Comparison of ENCODE assay signal across 1 cellular context in the genomic region with DNA sequence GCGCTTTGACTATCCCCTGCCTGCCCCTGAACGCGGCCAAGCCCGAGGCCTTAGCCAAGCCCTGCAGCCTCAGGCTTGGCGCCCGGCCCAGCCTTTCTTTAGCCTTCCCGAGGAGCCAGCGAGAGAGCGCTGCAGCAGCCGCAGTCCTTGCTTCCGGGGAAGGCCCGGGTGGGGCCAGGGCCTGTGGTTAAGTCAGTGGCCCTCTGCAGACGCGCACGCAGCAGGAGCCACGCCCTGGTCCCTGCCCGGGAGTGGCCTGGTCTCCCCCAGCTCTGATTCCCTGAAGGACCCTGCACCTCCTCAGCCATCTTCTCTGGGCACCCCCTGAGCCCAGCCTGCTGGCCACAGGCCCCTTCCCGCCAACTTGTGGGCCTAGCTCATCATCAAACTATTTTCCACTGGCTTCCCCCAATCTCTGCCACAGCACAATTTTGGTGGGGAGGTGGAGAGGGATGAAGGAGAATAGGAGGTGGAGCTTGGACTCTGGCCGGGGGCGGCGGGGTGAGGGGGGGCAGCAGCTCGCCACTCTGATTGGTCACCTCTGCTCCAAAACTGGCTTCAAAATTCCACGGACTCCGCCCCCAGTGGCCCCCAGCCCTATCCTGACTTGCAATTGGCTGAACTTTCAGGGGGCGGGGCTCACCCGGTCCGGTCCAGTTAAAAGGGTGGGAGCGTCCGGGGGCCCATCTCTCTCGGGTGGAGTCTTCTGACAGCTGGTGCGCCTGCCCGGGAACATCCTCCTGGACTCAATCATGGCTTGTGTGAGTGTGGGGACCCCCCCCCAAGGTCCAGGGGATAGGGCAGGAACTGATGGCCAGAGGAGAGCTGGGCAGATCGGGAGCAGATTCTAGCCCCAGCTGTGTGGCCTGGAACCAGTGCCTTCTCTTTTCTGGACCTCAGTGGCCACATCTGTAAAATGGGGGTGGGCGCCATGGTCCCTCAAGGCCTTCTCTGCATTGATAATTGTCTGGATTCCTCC.
TF ChIP-seq lines count a peak whose summit lies in the region.

A gene (plus strand): TSS at position 686 of the 979 bp plus-strand sequence. CDS start 67 bp downstream, at position 753.

TF ChIP-seq in K562, 482 proteins besides CTCF, POLR2A, EP300 and RAD21 (continued from another document and continues in another):
- TF ChIP-seq FOXK1 (CRISPR knock-in tag; IDR thresholded peaks at IDR 0.05; ENCODE audit: borderline replicate concordance) (no peak), HIVEP1 (CRISPR knock-in tag; IDR thresholded peaks at IDR 0.05) (no peak), COPS2 (conservative IDR thresholded peaks at IDR 0.05) (no peak), ZNF584 (CRISPR knock-in tag; IDR thresholded peaks at IDR 0.05; ENCODE audit: low read depth) (no peak), ZFP36 (IDR thresholded peaks at IDR 0.05; ENCODE audit: low read depth, low read length, partially characterized antibody) (peak; percentile 4), CBX5 (IDR thresholded peaks at IDR 0.05; ENCODE audit: borderline replicate concordance, low read depth) (no peak), KDM2B (CRISPR knock-in tag; IDR thresholded peaks at IDR 0.05) (no peak), ZNF174 (CRISPR knock-in tag; IDR thresholded peaks at IDR 0.05) (no peak), SP2 (IDR thresholded peaks at IDR 0.05; ENCODE audit: extremely low read depth, low read depth, low read length, poor library complexity, severe bottlenecking) (no peak), ARID1B (IDR thresholded peaks at IDR 0.05) (peak; percentile 40; the same call in 1 of the 2 replicates), SRSF3 (IDR thresholded peaks at IDR 0.05; ENCODE audit: insufficient read depth, low read length) (no peak), FOXP1 (CRISPR knock-in tag; IDR thresholded peaks at IDR 0.05) (no peak), PHF8 (IDR thresholded peaks at IDR 0.05; ENCODE audit: borderline replicate concordance, low read length) (peak; percentile 37; the same call in 1 of the 2 replicates), XRCC3 (IDR thresholded peaks at IDR 0.05) (no peak), NFYB (IDR thresholded peaks at IDR 0.05; ENCODE audit: extremely low read depth, insufficient read length) (peak; percentile 88), ZZZ3 (IDR thresholded peaks at IDR 0.05) (no peak), HMG20A (CRISPR knock-in tag; conservative IDR thresholded peaks at IDR 0.05) (no peak), CTBP1 (IDR thresholded peaks at IDR 0.05; ENCODE audit: borderline replicate concordance) (peak; percentile 88), TAF7 (tag; IDR thresholded peaks at IDR 0.05) (no peak), PTRF (tag; IDR thresholded peaks at IDR 0.05) (no peak), TGIF2 (CRISPR knock-in tag; IDR thresholded peaks at IDR 0.05) (no peak), ESRRB (CRISPR knock-in tag; IDR thresholded peaks at IDR 0.05; ENCODE audit: borderline replicate concordance) (no peak), NR3C1 (CRISPR knock-in tag; IDR thresholded peaks at IDR 0.05) (no peak), PURB (CRISPR knock-in tag; IDR thresholded peaks at IDR 0.05; ENCODE audit: low read depth) (no peak), PHB (CRISPR knock-in tag; IDR thresholded peaks at IDR 0.05) (no peak), NELFE (IDR thresholded peaks at IDR 0.05; ENCODE audit: insufficient read depth, insufficient read length) (no peak), MBD2 (IDR thresholded peaks at IDR 0.05; ENCODE audit: borderline replicate concordance, low read depth) (peak; percentile 24)
- TF ChIP-seq, protein P1, sequence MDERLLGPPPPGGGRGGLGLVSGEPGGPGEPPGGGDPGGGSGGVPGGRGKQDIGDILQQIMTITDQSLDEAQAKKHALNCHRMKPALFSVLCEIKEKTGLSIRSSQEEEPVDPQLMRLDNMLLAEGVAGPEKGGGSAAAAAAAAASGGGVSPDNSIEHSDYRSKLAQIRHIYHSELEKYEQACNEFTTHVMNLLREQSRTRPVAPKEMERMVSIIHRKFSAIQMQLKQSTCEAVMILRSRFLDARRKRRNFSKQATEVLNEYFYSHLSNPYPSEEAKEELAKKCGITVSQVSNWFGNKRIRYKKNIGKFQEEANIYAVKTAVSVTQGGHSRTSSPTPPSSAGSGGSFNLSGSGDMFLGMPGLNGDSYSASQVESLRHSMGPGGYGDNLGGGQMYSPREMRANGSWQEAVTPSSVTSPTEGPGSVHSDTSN (CRISPR knock-in tag; IDR thresholded peaks at IDR 0.05; ENCODE audit: low read depth), result no peak
- TF ChIP-seq, protein P1 (tag; conservative IDR thresholded peaks at IDR 0.05; ENCODE audit: low read depth), result no peak
- TF ChIP-seq, protein P2, sequence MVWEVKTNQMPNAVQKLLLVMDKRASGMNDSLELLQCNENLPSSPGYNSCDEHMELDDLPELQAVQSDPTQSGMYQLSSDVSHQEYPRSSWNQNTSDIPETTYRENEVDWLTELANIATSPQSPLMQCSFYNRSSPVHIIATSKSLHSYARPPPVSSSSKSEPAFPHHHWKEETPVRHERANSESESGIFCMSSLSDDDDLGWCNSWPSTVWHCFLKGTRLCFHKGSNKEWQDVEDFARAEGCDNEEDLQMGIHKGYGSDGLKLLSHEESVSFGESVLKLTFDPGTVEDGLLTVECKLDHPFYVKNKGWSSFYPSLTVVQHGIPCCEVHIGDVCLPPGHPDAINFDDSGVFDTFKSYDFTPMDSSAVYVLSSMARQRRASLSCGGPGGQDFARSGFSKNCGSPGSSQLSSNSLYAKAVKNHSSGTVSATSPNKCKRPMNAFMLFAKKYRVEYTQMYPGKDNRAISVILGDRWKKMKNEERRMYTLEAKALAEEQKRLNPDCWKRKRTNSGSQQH (CRISPR knock-in tag; IDR thresholded peaks at IDR 0.05), result no peak
- TF ChIP-seq, protein P3, sequence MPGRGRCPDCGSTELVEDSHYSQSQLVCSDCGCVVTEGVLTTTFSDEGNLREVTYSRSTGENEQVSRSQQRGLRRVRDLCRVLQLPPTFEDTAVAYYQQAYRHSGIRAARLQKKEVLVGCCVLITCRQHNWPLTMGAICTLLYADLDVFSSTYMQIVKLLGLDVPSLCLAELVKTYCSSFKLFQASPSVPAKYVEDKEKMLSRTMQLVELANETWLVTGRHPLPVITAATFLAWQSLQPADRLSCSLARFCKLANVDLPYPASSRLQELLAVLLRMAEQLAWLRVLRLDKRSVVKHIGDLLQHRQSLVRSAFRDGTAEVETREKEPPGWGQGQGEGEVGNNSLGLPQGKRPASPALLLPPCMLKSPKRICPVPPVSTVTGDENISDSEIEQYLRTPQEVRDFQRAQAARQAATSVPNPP (IDR thresholded peaks at IDR 0.05; ENCODE audit: borderline replicate concordance, insufficient read depth, insufficient read length), result no peak
- TF ChIP-seq, protein P4, sequence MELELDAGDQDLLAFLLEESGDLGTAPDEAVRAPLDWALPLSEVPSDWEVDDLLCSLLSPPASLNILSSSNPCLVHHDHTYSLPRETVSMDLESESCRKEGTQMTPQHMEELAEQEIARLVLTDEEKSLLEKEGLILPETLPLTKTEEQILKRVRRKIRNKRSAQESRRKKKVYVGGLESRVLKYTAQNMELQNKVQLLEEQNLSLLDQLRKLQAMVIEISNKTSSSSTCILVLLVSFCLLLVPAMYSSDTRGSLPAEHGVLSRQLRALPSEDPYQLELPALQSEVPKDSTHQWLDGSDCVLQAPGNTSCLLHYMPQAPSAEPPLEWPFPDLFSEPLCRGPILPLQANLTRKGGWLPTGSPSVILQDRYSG (tag; conservative IDR thresholded peaks at IDR 0.05; ENCODE audit: low read depth), result no peak
- TF ChIP-seq, protein P5, sequence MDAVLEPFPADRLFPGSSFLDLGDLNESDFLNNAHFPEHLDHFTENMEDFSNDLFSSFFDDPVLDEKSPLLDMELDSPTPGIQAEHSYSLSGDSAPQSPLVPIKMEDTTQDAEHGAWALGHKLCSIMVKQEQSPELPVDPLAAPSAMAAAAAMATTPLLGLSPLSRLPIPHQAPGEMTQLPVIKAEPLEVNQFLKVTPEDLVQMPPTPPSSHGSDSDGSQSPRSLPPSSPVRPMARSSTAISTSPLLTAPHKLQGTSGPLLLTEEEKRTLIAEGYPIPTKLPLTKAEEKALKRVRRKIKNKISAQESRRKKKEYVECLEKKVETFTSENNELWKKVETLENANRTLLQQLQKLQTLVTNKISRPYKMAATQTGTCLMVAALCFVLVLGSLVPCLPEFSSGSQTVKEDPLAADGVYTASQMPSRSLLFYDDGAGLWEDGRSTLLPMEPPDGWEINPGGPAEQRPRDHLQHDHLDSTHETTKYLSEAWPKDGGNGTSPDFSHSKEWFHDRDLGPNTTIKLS (IDR thresholded peaks at IDR 0.05; ENCODE audit: borderline replicate concordance, low read depth), result no peak; the same call in 1 of the 2 replicates
- TF ChIP-seq, protein P6, sequence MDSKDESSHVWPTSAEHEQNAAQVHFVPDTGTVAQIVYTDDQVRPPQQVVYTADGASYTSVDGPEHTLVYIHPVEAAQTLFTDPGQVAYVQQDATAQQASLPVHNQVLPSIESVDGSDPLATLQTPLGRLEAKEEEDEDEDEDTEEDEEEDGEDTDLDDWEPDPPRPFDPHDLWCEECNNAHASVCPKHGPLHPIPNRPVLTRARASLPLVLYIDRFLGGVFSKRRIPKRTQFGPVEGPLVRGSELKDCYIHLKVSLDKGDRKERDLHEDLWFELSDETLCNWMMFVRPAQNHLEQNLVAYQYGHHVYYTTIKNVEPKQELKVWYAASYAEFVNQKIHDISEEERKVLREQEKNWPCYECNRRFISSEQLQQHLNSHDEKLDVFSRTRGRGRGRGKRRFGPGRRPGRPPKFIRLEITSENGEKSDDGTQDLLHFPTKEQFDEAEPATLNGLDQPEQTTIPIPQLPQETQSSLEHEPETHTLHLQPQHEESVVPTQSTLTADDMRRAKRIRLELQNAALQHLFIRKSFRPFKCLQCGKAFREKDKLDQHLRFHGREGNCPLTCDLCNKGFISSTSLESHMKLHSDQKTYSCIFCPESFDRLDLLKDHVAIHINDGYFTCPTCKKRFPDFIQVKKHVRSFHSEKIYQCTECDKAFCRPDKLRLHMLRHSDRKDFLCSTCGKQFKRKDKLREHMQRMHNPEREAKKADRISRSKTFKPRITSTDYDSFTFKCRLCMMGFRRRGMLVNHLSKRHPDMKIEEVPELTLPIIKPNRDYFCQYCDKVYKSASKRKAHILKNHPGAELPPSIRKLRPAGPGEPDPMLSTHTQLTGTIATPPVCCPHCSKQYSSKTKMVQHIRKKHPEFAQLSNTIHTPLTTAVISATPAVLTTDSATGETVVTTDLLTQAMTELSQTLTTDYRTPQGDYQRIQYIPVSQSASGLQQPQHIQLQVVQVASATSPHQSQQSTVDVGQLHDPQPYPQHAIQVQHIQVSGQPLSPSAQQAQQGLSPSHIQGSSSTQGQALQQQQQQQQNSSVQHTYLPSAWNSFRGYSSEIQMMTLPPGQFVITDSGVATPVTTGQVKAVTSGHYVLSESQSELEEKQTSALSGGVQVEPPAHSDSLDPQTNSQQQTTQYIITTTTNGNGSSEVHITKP (IDR thresholded peaks at IDR 0.05; ENCODE audit: partially characterized antibody), result peak; percentile 41
- TF ChIP-seq, protein P7, sequence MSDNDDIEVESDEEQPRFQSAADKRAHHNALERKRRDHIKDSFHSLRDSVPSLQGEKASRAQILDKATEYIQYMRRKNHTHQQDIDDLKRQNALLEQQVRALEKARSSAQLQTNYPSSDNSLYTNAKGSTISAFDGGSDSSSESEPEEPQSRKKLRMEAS (CRISPR knock-in tag; IDR thresholded peaks at IDR 0.05), result peak; percentile 36; the same call in 1 of the 2 replicates
- TF ChIP-seq, protein P8, sequence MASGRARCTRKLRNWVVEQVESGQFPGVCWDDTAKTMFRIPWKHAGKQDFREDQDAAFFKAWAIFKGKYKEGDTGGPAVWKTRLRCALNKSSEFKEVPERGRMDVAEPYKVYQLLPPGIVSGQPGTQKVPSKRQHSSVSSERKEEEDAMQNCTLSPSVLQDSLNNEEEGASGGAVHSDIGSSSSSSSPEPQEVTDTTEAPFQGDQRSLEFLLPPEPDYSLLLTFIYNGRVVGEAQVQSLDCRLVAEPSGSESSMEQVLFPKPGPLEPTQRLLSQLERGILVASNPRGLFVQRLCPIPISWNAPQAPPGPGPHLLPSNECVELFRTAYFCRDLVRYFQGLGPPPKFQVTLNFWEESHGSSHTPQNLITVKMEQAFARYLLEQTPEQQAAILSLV (tag; IDR thresholded peaks at IDR 0.05), result no peak
- TF ChIP-seq, protein P9, sequence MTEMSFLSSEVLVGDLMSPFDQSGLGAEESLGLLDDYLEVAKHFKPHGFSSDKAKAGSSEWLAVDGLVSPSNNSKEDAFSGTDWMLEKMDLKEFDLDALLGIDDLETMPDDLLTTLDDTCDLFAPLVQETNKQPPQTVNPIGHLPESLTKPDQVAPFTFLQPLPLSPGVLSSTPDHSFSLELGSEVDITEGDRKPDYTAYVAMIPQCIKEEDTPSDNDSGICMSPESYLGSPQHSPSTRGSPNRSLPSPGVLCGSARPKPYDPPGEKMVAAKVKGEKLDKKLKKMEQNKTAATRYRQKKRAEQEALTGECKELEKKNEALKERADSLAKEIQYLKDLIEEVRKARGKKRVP (CRISPR knock-in tag; IDR thresholded peaks at IDR 0.05), result no peak
- TF ChIP-seq, protein P10, sequence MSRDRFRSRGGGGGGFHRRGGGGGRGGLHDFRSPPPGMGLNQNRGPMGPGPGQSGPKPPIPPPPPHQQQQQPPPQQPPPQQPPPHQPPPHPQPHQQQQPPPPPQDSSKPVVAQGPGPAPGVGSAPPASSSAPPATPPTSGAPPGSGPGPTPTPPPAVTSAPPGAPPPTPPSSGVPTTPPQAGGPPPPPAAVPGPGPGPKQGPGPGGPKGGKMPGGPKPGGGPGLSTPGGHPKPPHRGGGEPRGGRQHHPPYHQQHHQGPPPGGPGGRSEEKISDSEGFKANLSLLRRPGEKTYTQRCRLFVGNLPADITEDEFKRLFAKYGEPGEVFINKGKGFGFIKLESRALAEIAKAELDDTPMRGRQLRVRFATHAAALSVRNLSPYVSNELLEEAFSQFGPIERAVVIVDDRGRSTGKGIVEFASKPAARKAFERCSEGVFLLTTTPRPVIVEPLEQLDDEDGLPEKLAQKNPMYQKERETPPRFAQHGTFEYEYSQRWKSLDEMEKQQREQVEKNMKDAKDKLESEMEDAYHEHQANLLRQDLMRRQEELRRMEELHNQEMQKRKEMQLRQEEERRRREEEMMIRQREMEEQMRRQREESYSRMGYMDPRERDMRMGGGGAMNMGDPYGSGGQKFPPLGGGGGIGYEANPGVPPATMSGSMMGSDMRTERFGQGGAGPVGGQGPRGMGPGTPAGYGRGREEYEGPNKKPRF (IDR thresholded peaks at IDR 0.05; ENCODE audit: low read depth, low read length), result no peak
- TF ChIP-seq, protein P11, sequence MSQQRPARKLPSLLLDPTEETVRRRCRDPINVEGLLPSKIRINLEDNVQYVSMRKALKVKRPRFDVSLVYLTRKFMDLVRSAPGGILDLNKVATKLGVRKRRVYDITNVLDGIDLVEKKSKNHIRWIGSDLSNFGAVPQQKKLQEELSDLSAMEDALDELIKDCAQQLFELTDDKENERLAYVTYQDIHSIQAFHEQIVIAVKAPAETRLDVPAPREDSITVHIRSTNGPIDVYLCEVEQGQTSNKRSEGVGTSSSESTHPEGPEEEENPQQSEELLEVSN (IDR thresholded peaks at IDR 0.05; ENCODE audit: borderline replicate concordance in 1 of 2, extremely low read depth in 1 of 2, insufficient read depth in 1 of 2, insufficient read length in 1 of 2, low read depth in 1 of 2, low read length in 1 of 2, poor library complexity in 1 of 2, severe bottlenecking in 1 of 2), result peak; percentile 12 to 36
